16 cellular contexts compared by ENCODE assay signal in genomic region chr20:56005389-56005715, GRCh38. TPM values are rescaled to one million over a fixed set of nuclear protein-coding genes. Genes with fewer than 3 reads are reported as not detected.
"Had no signal": no experiment of that assay in that cellular context is flagged by ENCODE, and none has a peak within 500 bp of the region (broad histone marks: within the 10 kb centered on the region; RNA-seq: fewer than 3 reads in every experiment).

Gene CBLN4 (minus strand): TSS chr20:56005519. CDS start chr20:56004171, 1,348 bp downstream.

- DNase-seq: activated CD4-positive, alpha-beta T cell treated with anti-CD3 and anti-CD28 coated beads, Interleukin-2, amount 50 U/mL, for 4 hours; activated CD4-positive, CD25-positive, alpha-beta regulatory T cell treated with anti-CD3 and anti-CD28 coated beads, Interleukin-2, amount 50 U/mL, for 72 hours; activated CD8-positive, alpha-beta memory T cell treated with anti-CD3 and anti-CD28 coated beads, Interleukin-2, amount 10 ng/mL, durations not matched to agents 7 days and 5 days; activated effector memory CD4-positive, alpha-beta T cell treated with Interleukin-2 at 50 U/mL for 16 hours; activated T-cell treated with anti-CD3 and anti-CD28 coated beads, Interleukin-2, amount 50 U/mL, for 24 hours; immature natural killer cell; naive thymus-derived CD4-positive, alpha-beta T cell; stimulated activated CD4-positive, alpha-beta T cell treated with anti-CD3 and anti-CD28 coated beads, Interleukin-12 subunit alpha, Interleukin-12 subunit beta, amount 100 ng/mL, for 4 hours; stimulated activated naive CD8-positive, alpha-beta T cell treated with anti-CD3 and anti-CD28 coated beads, Interleukin-15, Interleukin-2, amounts not matched to agents 100 U/mL and 50 U/mL, for 24 hours had no signal

- H3K4me3 ChIP-seq: cardiac muscle cell, suprapubic skin had no signal

- H3K27ac ChIP-seq: cardiac muscle cell, suprapubic skin had no signal

- H3K36me3 ChIP-seq: cardiac muscle cell, suprapubic skin had no signal

- ATAC-seq: activated CD8-positive, alpha-beta memory T cell treated with anti-CD3 and anti-CD28 coated beads, Interleukin-2, amount 10 ng/mL, durations not matched to agents 7 days and 5 days; naive thymus-derived CD4-positive, alpha-beta T cell; stimulated activated naive CD8-positive, alpha-beta T cell treated with anti-CD3 and anti-CD28 coated beads, Interleukin-15, Interleukin-2, amounts not matched to agents 100 U/mL and 50 U/mL, for 24 hours had no signal

- H3K9me3 ChIP-seq: suprapubic skin had no signal

- H3K4me1 Mint-ChIP-seq: activated CD8-positive, alpha-beta memory T cell treated with anti-CD3 and anti-CD28 coated beads, Interleukin-2, amount 10 ng/mL, durations not matched to agents 7 days and 5 days; immature natural killer cell; naive thymus-derived CD4-positive, alpha-beta T cell had no signal

- H3K27ac Mint-ChIP-seq: activated CD8-positive, alpha-beta memory T cell treated with anti-CD3 and anti-CD28 coated beads, Interleukin-2, amount 10 ng/mL, durations not matched to agents 7 days and 5 days; activated naive CD8-positive, alpha-beta T cell; activated T-cell treated with anti-CD3 and anti-CD28 coated beads, Interleukin-2, amount 50 U/mL, for 24 hours; immature natural killer cell had no signal

- H3K4me3 Mint-ChIP-seq: activated CD8-positive, alpha-beta memory T cell treated with anti-CD3 and anti-CD28 coated beads, Interleukin-2, amount 10 ng/mL, durations not matched to agents 7 days and 5 days; activated naive CD8-positive, alpha-beta T cell; activated T-cell treated with anti-CD3 and anti-CD28 coated beads, Interleukin-2, amount 50 U/mL, for 24 hours; immature natural killer cell; naive thymus-derived CD4-positive, alpha-beta T cell had no signal

RNA-seq across cellular contexts. Expression of gene CBLN4, which starts in this region (rescaled TPM):
- total RNA-seq: activated CD8-positive, alpha-beta memory T cell treated with anti-CD3 and anti-CD28 coated beads, Interleukin-2, amount 10 ng/mL, durations not matched to agents 7 days and 5 days; astrocyte; cardiac muscle cell; lung microvascular endothelial cell; mononuclear cell; naive thymus-derived CD4-positive, alpha-beta T cell; pulmonary artery endothelial cell had no signal
- polyA plus RNA-seq: cardiac muscle cell; immature natural killer cell; naive thymus-derived CD4-positive, alpha-beta T cell had no signal
